2 cellular contexts compared by ENCODE assay signal in genomic region chr5:176438959-176439757, GRCh38.
TF ChIP-seq lines count a peak whose summit lies in the region.

No MANE protein-coding gene starts in this region.

TF ChIP-seq in IMR-90, 13 proteins besides CTCF, POLR2A, EP300 and RAD21:
- TF ChIP-seq CEBPB (IDR thresholded peaks at IDR 0.05; ENCODE audit: low read depth, low read length) (peak; percentile 32; the same call in 1 of the 2 replicates), SMC3 (IDR thresholded peaks at IDR 0.05; ENCODE audit: low read depth, low read length) (no peak), FOS (IDR thresholded peaks at IDR 0.05; ENCODE audit: low read depth, low read length) (peak; percentile 53), BHLHE40 (IDR thresholded peaks at IDR 0.05; ENCODE audit: low read depth, low read length) (peak; percentile 87)

TF ChIP-seq in SK-N-SH, 30 proteins besides CTCF, POLR2A, EP300 and RAD21:
- TF ChIP-seq TCF12 (IDR thresholded peaks at IDR 0.05) (peak; percentile 72), REST (IDR thresholded peaks at IDR 0.05; ENCODE audit: low read depth, low read length) (peak; percentile 33; the same call in 1 of the 2 replicates), USF1 (IDR thresholded peaks at IDR 0.05; ENCODE audit: borderline replicate concordance, low read depth) (no peak), ZBTB33 (IDR thresholded peaks at IDR 0.05; ENCODE audit: borderline replicate concordance, low read depth) (peak; percentile 34; the same call in 1 of the 2 replicates), MEF2A (IDR thresholded peaks at IDR 0.05; ENCODE audit: borderline replicate concordance, low read depth) (no peak), ELF1 (IDR thresholded peaks at IDR 0.05) (no peak), FOSL2 (IDR thresholded peaks at IDR 0.05; ENCODE audit: borderline replicate concordance, low read depth) (peak; percentile 44; the same call in 1 of the 2 replicates), POLR2AphosphoS5 (IDR thresholded peaks at IDR 0.05; ENCODE audit: low read depth, low read length) (0 out of 2 replicates have a peak, but pooled peaks have one; percentile 29), TAF1 (IDR thresholded peaks at IDR 0.05; ENCODE audit: borderline replicate concordance, low read depth, low read length) (no peak), PBX3 (IDR thresholded peaks at IDR 0.05) (peak; percentile 87), NRF1 (IDR thresholded peaks at IDR 0.05; ENCODE audit: low read depth, low read length) (no peak), JUND (IDR thresholded peaks at IDR 0.05) (peak; percentile 55)
